9 cellular contexts compared by ENCODE assay signal in the genomic region with DNA sequence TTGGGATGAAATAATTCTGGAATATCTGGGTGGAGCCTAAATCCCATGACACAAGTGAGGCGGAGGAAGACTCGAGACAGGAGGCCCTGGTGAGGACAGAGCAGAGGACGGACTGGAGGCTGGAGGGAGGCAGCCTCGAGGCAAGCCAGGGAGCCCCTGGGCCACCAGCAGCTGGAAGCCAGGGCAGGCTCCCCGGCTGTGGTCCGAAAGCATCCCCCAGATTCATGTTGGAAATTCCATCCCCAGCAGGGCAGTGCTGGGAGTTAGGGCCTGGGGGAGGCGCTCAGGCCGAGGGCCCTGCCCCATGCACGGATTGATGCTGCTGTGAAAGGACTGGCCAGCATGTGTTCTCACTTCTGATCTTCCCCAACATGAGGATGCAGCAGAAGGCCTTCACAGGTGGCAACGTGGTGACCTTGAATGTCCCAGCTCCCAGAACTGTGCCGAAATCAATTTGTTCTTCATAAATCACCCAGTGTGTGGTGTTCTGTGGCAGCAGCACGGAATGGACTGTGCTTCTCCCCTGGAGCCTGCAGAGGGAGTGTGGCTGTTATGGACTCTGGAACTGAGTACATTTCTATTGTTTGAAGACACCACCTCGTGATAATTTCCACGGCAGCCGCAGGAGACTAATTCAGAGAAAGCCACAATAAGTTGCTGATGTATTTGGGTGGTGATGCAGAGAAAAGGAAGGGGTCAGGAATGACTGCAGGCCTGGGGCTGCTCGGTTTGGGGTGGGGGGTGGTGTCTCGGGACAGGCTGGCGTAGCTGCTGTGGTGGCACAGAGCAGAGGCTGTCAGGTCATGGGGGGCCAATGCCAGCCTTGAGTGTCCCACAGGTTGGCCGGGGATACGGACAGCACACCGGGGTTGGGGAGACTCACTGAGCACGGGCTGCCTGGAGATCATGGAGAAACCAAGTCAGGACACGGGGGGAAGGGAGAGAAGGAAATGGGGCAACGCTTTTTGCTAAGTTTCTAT. TPM values are rescaled to one million over a fixed set of nuclear protein-coding genes. Genes with fewer than 3 reads are reported as not detected.
DNase-seq lines count a peak whose midpoint lies in the region; ATAC-seq, FAIRE-seq and TF ChIP-seq lines count a peak whose summit lies in the region.
"Had no signal": no experiment of that assay in that cellular context is flagged by ENCODE, and none has a peak within 500 bp of the region (broad histone marks: within the 10 kb centered on the region; RNA-seq: fewer than 3 reads in every experiment).

No MANE protein-coding gene starts in this region.

- FAIRE-seq in astrocyte (lab: Jason Lieb, UNC) = peak; percentile 20

- TF ChIP-seq CTCF in AG09309 (IDR thresholded peaks at IDR 0.05; ENCODE audit: control insufficient read depth, insufficient read depth, low read depth, low read length, missing control alignments) (peak; percentile 37), astrocyte (IDR thresholded peaks at IDR 0.05; ENCODE audit: insufficient read depth, low read depth, low read length) (peak; percentile 33), lower leg skin (IDR thresholded peaks at IDR 0.05) (no peak)

- H3K9ac ChIP-seq in astrocyte (ENCODE audit: low read length) = no peak overlapping the region

- H3K79me2 ChIP-seq in astrocyte (ENCODE audit: insufficient read depth, low read length) = peaks cover 17% of the 10 kb centered on the region

- H3K27me3 Mint-ChIP-seq in astrocyte (ENCODE audit: low read depth, unreplicated experiment) = no peaks in the 10 kb centered on the region

- DNase-seq in AG09309 (ENCODE audit: low read depth) (no peak), astrocyte (ENCODE audit: low read depth) (peak; percentile 22), kidney glomerular epithelial cell (lab: John Stamatoyannopoulos, UW) (peak; percentile 18), SKM-1 treated with dmso at 0.1 percent for 144 hours (lab: John Stamatoyannopoulos, UW; ENCODE audit: unreplicated experiment) (no peak), lower leg skin (ENCODE audit: low spot score in 2 of 2) (no peak), islet precursor cell (no peak)
- DNase-seq: NCI-H524 treated with DMSO at 0.1 percent for 48 hours had no signal

- no peak overlapping the region for H2AFZ ChIP-seq in astrocyte (ENCODE audit: low read depth, low read length)

- peaks cover 29% of the 10 kb centered on the region for H3K4me1 Mint-ChIP-seq in astrocyte (ENCODE audit: low read depth, unreplicated experiment)

- peaks cover 18% of the 10 kb centered on the region for H3K36me3 Mint-ChIP-seq in astrocyte (ENCODE audit: low read depth, unreplicated experiment)

- no peaks in the 10 kb centered on the region for H3K27me3 ChIP-seq in astrocyte (ENCODE audit: insufficient read depth, low read length)

- no peaks in the 10 kb centered on the region for H3K9me3 ChIP-seq in astrocyte (ENCODE audit: insufficient read depth, low read depth, low read length)

- H3K27ac Mint-ChIP-seq in astrocyte (ENCODE audit: unreplicated experiment) = peak overlapping the region; percentile 58

- TF ChIP-seq POLR2A in GM18951 (IDR thresholded peaks at IDR 0.05; ENCODE audit: extremely low read depth, insufficient read depth, insufficient read length) (peak; percentile 12), lower leg skin (IDR thresholded peaks at IDR 0.05) (no peak)

- H3K9me3 Mint-ChIP-seq in astrocyte (ENCODE audit: unreplicated experiment) = no peaks in the 10 kb centered on the region

- peaks cover 12% of the 10 kb centered on the region for H3K4me1 ChIP-seq in astrocyte (ENCODE audit: insufficient read depth, low read length)

- peaks cover 15% of the 10 kb centered on the region for H3K36me3 ChIP-seq in astrocyte (ENCODE audit: insufficient read depth, low read length)

- 83 to 89% methylated on average over 22 to 23 of the region's 24 CpGs for WGBS in lower leg skin, 2 donors

- H3K4me2 ChIP-seq in astrocyte (ENCODE audit: low read length) = no peak overlapping the region

- peaks cover 74% of the 10 kb centered on the region for H4K20me1 ChIP-seq in astrocyte (ENCODE audit: insufficient read depth, low read length)

- no peak overlapping the region for H3K27ac ChIP-seq in astrocyte (ENCODE audit: low read depth, low read length)

- intact Hi-C loops in lower leg skin (cut with DNase I; ENCODE audit: low total_unique reads) = no loop called here

- H3K4me3 Mint-ChIP-seq in astrocyte (ENCODE audit: unreplicated experiment) = no peak overlapping the region

- no peak overlapping the region for H3K4me3 ChIP-seq in AG09309 (ENCODE audit: control insufficient read depth, low read depth, low read length)
- no peak overlapping the region for H3K4me3 ChIP-seq in astrocyte (ENCODE audit: insufficient read depth, low read depth, low read length)
- H3K4me3 ChIP-seq in lower leg skin (ENCODE audit: low read depth, poor library complexity, severe bottlenecking) = no peak overlapping the region

- in situ Hi-C loops in GM18951 (cut with MboI; ENCODE audit: low sequenced_read_pairs, unreplicated experiment) = no loop called here

- ATAC-seq in HG03039 (IDR thresholded peaks at IDR 0.05; ENCODE audit: unreplicated experiment) = no peak

RNA-seq across cellular contexts. Expression of a gene that starts 56.9 kb away (rescaled TPM):
- total RNA-seq in astrocyte = 61.1 and 65.7 TPM in 2 replicates
- total RNA-seq in lower leg skin = 100 to 1,000 TPM in 1 of 4 donors, 10 to 100 TPM in 3; 55.2 to 102 (median 72.3) TPM

Comparison
In these comparisons a context has a peak if more than half of its experiments do, and no peak if none do; other contexts are left out.
1. DNase-seq: peak in astrocyte (single experiment) and kidney glomerular epithelial cell (single experiment); none in AG09309 (single experiment), SKM-1 treated with dmso at 0.1 percent for 144 hours (single experiment), lower leg skin (0 of 2) and islet precursor cell (single experiment).
2. CTCF ChIP-seq: peak in AG09309 (single experiment) and astrocyte (single experiment); none in lower leg skin (0 of 3).